In the genomic region with DNA sequence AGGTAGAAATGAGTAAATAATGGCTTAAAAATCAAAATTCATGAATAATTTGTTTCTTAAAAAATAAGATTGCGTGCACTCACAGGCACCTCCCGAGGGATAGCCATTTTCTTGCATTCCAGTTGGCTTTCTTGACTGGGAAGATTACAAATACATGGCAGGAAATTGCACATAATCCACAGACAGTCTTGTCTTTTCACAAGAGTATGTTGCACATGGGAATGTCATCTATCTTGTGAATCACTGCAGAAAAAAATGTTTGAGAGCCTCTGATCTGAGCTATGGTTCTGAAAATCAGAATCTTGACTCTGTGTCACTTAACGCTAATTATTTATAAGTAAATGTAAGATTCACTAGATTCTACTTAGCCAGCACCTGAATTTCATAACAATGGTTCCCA, we compare ENCODE assay signal across 21 cellular contexts.
DNase-seq lines count a peak whose midpoint lies in the region; ATAC-seq and TF ChIP-seq lines count a peak whose summit lies in the region.
"Had no signal": no experiment of that assay in that cellular context is flagged by ENCODE, and none has a peak within 500 bp of the region (broad histone marks: within the 10 kb centered on the region; RNA-seq: fewer than 3 reads in every experiment).

No MANE protein-coding gene starts in this region.

- H3K9me3 ChIP-seq in A673 (ENCODE audit: low read depth, low read length, poor library complexity, severe bottlenecking): no peaks in the 10 kb centered on the region
- H3K9me3 ChIP-seq: A549 had no signal

- H3K4me3 ChIP-seq in A673 (ENCODE audit: low read depth, low read length, poor library complexity, severe bottlenecking) (no peak overlapping the region), astrocyte of the spinal cord (ENCODE audit: low read depth, low read length) (no peak overlapping the region)
- H3K4me3 ChIP-seq: A549 had no signal

- intact Hi-C loops in A673 (cut with micrococcal nuclease; ENCODE audit: unreplicated experiment): loop anchor here (5.0 kb wide), 1 partner anchor 422 kb away; no protein-coding TSS in a partner anchor
- intact Hi-C loops in left ventricle myocardium superior (cut with micrococcal nuclease): no loop called here

- TF ChIP-seq CTCF in A673 (conservative IDR thresholded peaks at IDR 0.05; ENCODE audit: low read depth, low read length) (no peak), astrocyte of the spinal cord (IDR thresholded peaks at IDR 0.05; ENCODE audit: low read depth, low read length) (no peak)

- POLR2A ChIA-PET in A673 (lab: Charles Lee; ENCODE audit: low non-redundant PET): no interaction called here

- CTCF ChIA-PET in A673 (lab: Charles Lee): no interaction called here

- H3K27me3 ChIP-seq in A673 (replicated peaks; ENCODE audit: insufficient read depth, low read depth, low read length, poor library complexity): peaks cover 45% of the 10 kb centered on the region

- H3K36me3 ChIP-seq in A673 (ENCODE audit: insufficient read depth, low read length, poor library complexity, severe bottlenecking): no peaks in the 10 kb centered on the region

- in situ Hi-C loops in astrocyte of the spinal cord (cut with HindIII; ENCODE audit: low sequenced_read_pairs): no loop called here

- no TSS peak for BruUV-seq in A673 (replicated peaks; lab: Mats Ljungman, UMichigan)

- peak; percentile 43 for ATAC-seq in left ventricle myocardium superior
- ATAC-seq in GM21423 (IDR thresholded peaks at IDR 0.05; ENCODE audit: unreplicated experiment): no peak
- ATAC-seq: A549; activated naive CD4-positive, alpha-beta T cell treated with anti-CD3 and anti-CD28 coated beads, Interleukin-2, amount 50 U/mL, for 72 hours; natural killer cell; stimulated activated naive CD8-positive, alpha-beta T cell treated with anti-CD3 and anti-CD28 coated beads, Interleukin-15, Interleukin-2, amounts not matched to agents 100 U/mL and 50 U/mL, for 24 hours had no signal

- DNase-seq in A673 (ENCODE audit: low spot score): peak; percentile 24
- peak; percentile 92 for DNase-seq in GM04503 (ENCODE audit: low read depth)
- DNase-seq in astrocyte of the spinal cord (ENCODE audit: low read depth, low spot score): peak; percentile 40
- no peak for DNase-seq in left ventricle myocardium superior
- DNase-seq in germinal center (ENCODE audit: low spot score): no peak
- DNase-seq in T-helper 2 cell: no peak
- no peak for DNase-seq in NCI-H69 (lab: John Stamatoyannopoulos, UW)
- DNase-seq: activated CD4-positive, alpha-beta T cell treated with anti-CD3 and anti-CD28 coated beads, Interleukin-2, amount 10 ng/mL, durations not matched to agents 7 days and 5 days; activated T-cell treated with anti-CD3 and anti-CD28 coated beads, Interleukin-2, amount 50 U/mL, for 24 hours; caudate nucleus; effector CD8-positive, alpha-beta T cell; MM.1S; natural killer cell; NCI-H187 treated with DMSO at 0.1 percent for 48 hours; NCI-H526; OCI-M1; stimulated activated CD4-positive, alpha-beta T cell treated with anti-CD3 and anti-CD28 coated beads, Interleukin-15, amount 100 ng/mL, for 24 hours; stimulated activated naive CD8-positive, alpha-beta T cell treated with anti-CD3 and anti-CD28 coated beads, Interleukin-15, Interleukin-2, amounts not matched to agents 100 U/mL and 50 U/mL, for 24 hours had no signal

- no peaks in the 10 kb centered on the region for H3K4me1 ChIP-seq in A673 (ENCODE audit: insufficient read depth, low read length, poor library complexity, severe bottlenecking)
- H3K4me1 ChIP-seq: A549 had no signal

- no peak overlapping the region for H3K27ac ChIP-seq in A673 (ENCODE audit: low read depth, low read length, poor library complexity, severe bottlenecking)
- H3K27ac ChIP-seq: A549 had no signal

Comparison
In these comparisons a context has a peak if more than half of its experiments do, and no peak if none do; other contexts are left out.
1. DNase-seq: peak in A673 (single experiment), GM04503 (single experiment) and astrocyte of the spinal cord (single experiment); none in left ventricle myocardium superior (single experiment), germinal center (single experiment), T-helper 2 cell (0 of 5) and NCI-H69 (single experiment).